In the genomic region with DNA sequence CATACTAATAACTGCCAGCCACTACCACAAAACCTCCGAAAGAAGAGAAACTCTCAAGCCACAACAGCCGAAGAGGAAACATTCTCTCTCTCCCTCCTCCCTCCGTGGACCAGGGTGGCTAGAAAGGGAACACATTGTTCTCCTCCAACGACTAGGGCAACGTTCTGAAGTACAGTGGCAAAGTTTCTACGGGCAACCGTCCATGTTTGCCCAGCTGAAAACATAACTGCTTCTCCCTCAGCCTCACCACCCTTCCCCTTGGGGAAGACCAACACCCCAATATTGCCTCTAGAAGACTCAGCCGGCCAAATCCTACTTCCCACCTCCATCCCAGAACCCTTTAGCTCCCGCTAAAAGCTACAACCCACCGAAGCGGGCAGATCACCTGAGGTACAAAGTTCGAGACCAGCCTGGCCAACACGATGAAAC, we compare ENCODE assay signal across 1 cellular context.
TF ChIP-seq lines count a peak whose summit lies in the region.

No MANE protein-coding gene starts in this region.

TF ChIP-seq in endothelial cell of umbilical vein, 7 proteins besides CTCF, POLR2A, EP300 and RAD21 (continued from another document):
- TF ChIP-seq JUN (IDR thresholded peaks at IDR 0.05; ENCODE audit: borderline replicate concordance, insufficient read depth, insufficient read length, low read depth), result no peak
- no peak for TF ChIP-seq MYC (IDR thresholded peaks at IDR 0.05; ENCODE audit: low read depth, low read length)
